In genomic region chr17:68600881-68601564, GRCh38 we compare ENCODE assay signal across 9 cellular contexts. TPM values are rescaled to one million over a fixed set of nuclear protein-coding genes. Genes with fewer than 3 reads are reported as not detected.
DNase-seq lines count a peak whose midpoint lies in the region; ATAC-seq, FAIRE-seq and TF ChIP-seq lines count a peak whose summit lies in the region.
"Had no signal": no experiment of that assay in that cellular context is flagged by ENCODE, and none has a peak within 500 bp of the region (broad histone marks: within the 10 kb centered on the region; RNA-seq: fewer than 3 reads in every experiment).

Gene FAM20A (minus strand): TSS chr17:68601367. CDS start chr17:68600666, 701 bp downstream.

- peaks cover 6% of the 10 kb centered on the region for H3K27me3 ChIP-seq in hepatocyte

- TF ChIP-seq CTCF in hepatocyte (IDR thresholded peaks at IDR 0.05; ENCODE audit: poor library complexity), result no peak

- peaks cover 5% of the 10 kb centered on the region for H3K9me3 Mint-ChIP-seq in activated CD4-positive, alpha-beta T cell treated with anti-CD3 and anti-CD28 coated beads, Interleukin-2, amount 10 ng/mL, durations not matched to agents 24 days and 14 days
- H3K9me3 Mint-ChIP-seq in activated naive CD8-positive, alpha-beta T cell treated with anti-CD3 and anti-CD28 coated beads, Interleukin-2, amount 10 ng/mL, durations not matched to agents 7 days and 5 days, result peaks cover under 1% of the 10 kb centered on the region

- H4K20me1 ChIP-seq in hepatocyte (ENCODE audit: insufficient read depth, poor library complexity, severe bottlenecking), result no peaks in the 10 kb centered on the region

- H3K4me2 ChIP-seq in hepatocyte, result peak within 1 kb of the TSS; percentile 99

- peak within 1 kb of the TSS; percentile 84 for H2AFZ ChIP-seq in hepatocyte

- H3K36me3 ChIP-seq in hepatocyte (replicated peaks; ENCODE audit: insufficient read depth, low read depth), result no peaks in the 10 kb centered on the region

- no peaks in the 10 kb centered on the region for H3K9me3 ChIP-seq in hepatocyte (ENCODE audit: low read depth)

- H3K27ac ChIP-seq in hepatocyte, result peak within 1 kb of the TSS; percentile 87

- under 1% methylated on average over 21 of the region's 77 CpGs for WGBS in hepatocyte (ENCODE audit: low lambda C conversion rate, missing lambda C conversion rate)

- POLR2A ChIA-PET in activated naive CD8-positive, alpha-beta T cell treated with anti-CD3 and anti-CD28 coated beads, Interleukin-2, amount 10 ng/mL, durations not matched to agents 7 days and 5 days (lab: Charles Lee), result no interaction called here

- no peak within 1 kb of the TSS for H3K27ac Mint-ChIP-seq in activated CD4-positive, alpha-beta T cell treated with anti-CD3 and anti-CD28 coated beads, Interleukin-2, amount 10 ng/mL, durations not matched to agents 24 days and 14 days
- no peak within 1 kb of the TSS for H3K27ac Mint-ChIP-seq in activated naive CD8-positive, alpha-beta T cell treated with anti-CD3 and anti-CD28 coated beads, Interleukin-2, amount 10 ng/mL, durations not matched to agents 7 days and 5 days

- intact Hi-C loops in activated CD4-positive, alpha-beta T cell treated with anti-CD3 and anti-CD28 coated beads, Interleukin-2, amount 10 ng/mL, durations not matched to agents 24 days and 14 days (cut with micrococcal nuclease), result no loop called here

- peaks cover 15% of the 10 kb centered on the region for H3K4me1 ChIP-seq in hepatocyte (ENCODE audit: insufficient read depth)

- no peak for TF ChIP-seq POLR2A in H54 (IDR thresholded peaks at IDR 0.05; ENCODE audit: low read depth, low read length)

- no peak for DNase-seq in activated CD4-positive, alpha-beta T cell treated with anti-CD3 and anti-CD28 coated beads, Interleukin-2, amount 10 ng/mL, durations not matched to agents 24 days and 14 days
- no peak for DNase-seq in activated CD4-positive, alpha-beta T cell treated with anti-CD3 and anti-CD28 coated beads, Interleukin-2, amount 50 U/mL, for 1 hour
- DNase-seq in activated naive CD8-positive, alpha-beta T cell treated with anti-CD3 and anti-CD28 coated beads, Interleukin-2, amount 10 ng/mL, durations not matched to agents 7 days and 5 days, result peak; percentile 43
- peak; percentile 79 for DNase-seq in hepatocyte (ENCODE audit: low spot score)
- DNase-seq in retina, result peak; percentile 65
- DNase-seq in H54 (ENCODE audit: insufficient read length, low spot score), result no peak
- no peak for DNase-seq in cerebellar nuclear complex (lab: John Stamatoyannopoulos, UW)

- H3K79me2 ChIP-seq in hepatocyte, result peaks cover 7% of the 10 kb centered on the region

- peak; percentile 26 for ATAC-seq in activated naive CD8-positive, alpha-beta T cell treated with anti-CD3 and anti-CD28 coated beads, Interleukin-2, amount 10 ng/mL, durations not matched to agents 7 days and 5 days (ENCODE audit: low read depth)
- ATAC-seq in GM21825 (IDR thresholded peaks at IDR 0.05; ENCODE audit: unreplicated experiment), result no peak

- peaks cover 71% of the 10 kb centered on the region for H3K27me3 Mint-ChIP-seq in activated CD4-positive, alpha-beta T cell treated with anti-CD3 and anti-CD28 coated beads, Interleukin-2, amount 10 ng/mL, durations not matched to agents 24 days and 14 days
- peaks cover 68% of the 10 kb centered on the region for H3K27me3 Mint-ChIP-seq in activated naive CD8-positive, alpha-beta T cell treated with anti-CD3 and anti-CD28 coated beads, Interleukin-2, amount 10 ng/mL, durations not matched to agents 7 days and 5 days

- H3K4me3 Mint-ChIP-seq in activated CD4-positive, alpha-beta T cell treated with anti-CD3 and anti-CD28 coated beads, Interleukin-2, amount 10 ng/mL, durations not matched to agents 24 days and 14 days, result peak within 1 kb of the TSS; percentile 51
- H3K4me3 Mint-ChIP-seq in activated naive CD8-positive, alpha-beta T cell treated with anti-CD3 and anti-CD28 coated beads, Interleukin-2, amount 10 ng/mL, durations not matched to agents 7 days and 5 days, result peak within 1 kb of the TSS; percentile 6

- peaks cover 5% of the 10 kb centered on the region for H3K4me1 Mint-ChIP-seq in activated CD4-positive, alpha-beta T cell treated with anti-CD3 and anti-CD28 coated beads, Interleukin-2, amount 10 ng/mL, durations not matched to agents 24 days and 14 days
- H3K4me1 Mint-ChIP-seq in activated naive CD8-positive, alpha-beta T cell treated with anti-CD3 and anti-CD28 coated beads, Interleukin-2, amount 10 ng/mL, durations not matched to agents 7 days and 5 days, result peaks cover 7% of the 10 kb centered on the region

- H3K36me3 Mint-ChIP-seq in activated CD4-positive, alpha-beta T cell treated with anti-CD3 and anti-CD28 coated beads, Interleukin-2, amount 10 ng/mL, durations not matched to agents 24 days and 14 days (ENCODE audit: low read depth), result no peaks in the 10 kb centered on the region
- no peaks in the 10 kb centered on the region for H3K36me3 Mint-ChIP-seq in activated naive CD8-positive, alpha-beta T cell treated with anti-CD3 and anti-CD28 coated beads, Interleukin-2, amount 10 ng/mL, durations not matched to agents 7 days and 5 days

- no peaks in the 10 kb centered on the region for H3K9me2 ChIP-seq in hepatocyte (replicated peaks; ENCODE audit: insufficient read depth)

- peak within 1 kb of the TSS; percentile 93 for H3K4me3 ChIP-seq in hepatocyte

- no peak for FAIRE-seq in H54 (lab: Jason Lieb, UNC)

RNA-seq across cellular contexts. Expression of gene FAM20A, which starts in this region (rescaled TPM):
- total RNA-seq in activated CD4-positive, alpha-beta T cell treated with anti-CD3 and anti-CD28 coated beads, Interleukin-2, amount 10 ng/mL, durations not matched to agents 24 days and 14 days, result not detected in 2 replicates
- not detected for total RNA-seq in activated naive CD8-positive, alpha-beta T cell treated with anti-CD3 and anti-CD28 coated beads, Interleukin-2, amount 10 ng/mL, durations not matched to agents 7 days and 5 days
- total RNA-seq in hepatocyte, result 19.9 and 21.5 TPM in 2 replicates
- polyA plus RNA-seq in hepatocyte, result 39.7 and 41.1 TPM in 2 replicates
- total RNA-seq: T-helper 2 cell treated with Interferon-gamma antibody and Interleukin-4, amounts not matched to agents 100 ng/mL and 5 ng/mL, for 36 hours had no signal

Comparison
In these comparisons a context has a peak if more than half of its experiments do, and no peak if none do; other contexts are left out.
1. RNA of gene FAM20A (total RNA-seq): 19.9 to 21.5 TPM in hepatocyte; not detected in activated naive CD8-positive, alpha-beta T cell treated with anti-CD3 and anti-CD28 coated beads, Interleukin-2, amount 10 ng/mL, durations not matched to agents 7 days and 5 days and not detected in activated CD4-positive, alpha-beta T cell treated with anti-CD3 and anti-CD28 coated beads, Interleukin-2, amount 10 ng/mL, durations not matched to agents 24 days and 14 days; every median in the first group is over 10 times any median in the second.
2. Peak in DNase-seq and ATAC-seq in activated naive CD8-positive, alpha-beta T cell treated with anti-CD3 and anti-CD28 coated beads, Interleukin-2, amount 10 ng/mL, durations not matched to agents 7 days and 5 days; RNA of the gene not detected or under 1 TPM.
3. DNase-seq: peak in hepatocyte (single experiment) and retina (single experiment); none in activated CD4-positive, alpha-beta T cell treated with anti-CD3 and anti-CD28 coated beads, Interleukin-2, amount 10 ng/mL, durations not matched to agents 24 days and 14 days (single experiment), activated CD4-positive, alpha-beta T cell treated with anti-CD3 and anti-CD28 coated beads, Interleukin-2, amount 50 U/mL, for 1 hour (single experiment), H54 (single experiment) and cerebellar nuclear complex (0 of 2).